Comparison of ENCODE assay signal across 12 cellular contexts in genomic region chr1:111503585-111504060, GRCh38. TPM values are rescaled to one million over a fixed set of nuclear protein-coding genes. Genes with fewer than 3 reads are reported as not detected.
DNase-seq lines count a peak whose midpoint lies in the region; ATAC-seq and TF ChIP-seq lines count a peak whose summit lies in the region.
"Had no signal": no experiment of that assay in that cellular context is flagged by ENCODE, and none has a peak within 500 bp of the region (broad histone marks: within the 10 kb centered on the region; RNA-seq: fewer than 3 reads in every experiment).

Gene ADORA3, minus strand, starts transcription at chr1:111503633. Its CDS starts 279 bp downstream, at chr1:111503354.
Gene TMIGD3, minus strand, starts transcription at chr1:111503633. Its CDS starts 279 bp downstream, at chr1:111503354.

- H3K4me1 ChIP-seq in DND-41 (ENCODE audit: insufficient read depth, low read length) (peaks cover 33% of the 10 kb centered on the region), adrenal gland (replicated peaks in 1 of 2) (peaks cover 15 to 23% of the 10 kb centered on the region in 2 donors), neutrophil (ENCODE audit: control insufficient read depth in 1 of 2, insufficient read depth in 1 of 2, low read depth in 1 of 2, low read length in 1 of 2) (peaks cover 58 to 61% of the 10 kb centered on the region in 2 experiments)

- H3K9me3 ChIP-seq in DND-41 (ENCODE audit: insufficient read depth, low read length, severe bottlenecking): no peaks in the 10 kb centered on the region
- no peaks in the 10 kb centered on the region for H3K9me3 ChIP-seq in adrenal gland (replicated peaks in 1 of 3)
- no peaks in the 10 kb centered on the region for H3K9me3 ChIP-seq in neutrophil

- ATAC-seq in DND-41 (ENCODE audit: insufficient read depth, low read depth) (peak; percentile 32), HG03097 (IDR thresholded peaks at IDR 0.05; ENCODE audit: low FRiP score, unreplicated experiment) (no peak), GM18519 (IDR thresholded peaks at IDR 0.05; ENCODE audit: low FRiP score, unreplicated experiment) (no peak)
- ATAC-seq: left colon had no signal

- no peak within 1 kb of the TSS for H3K9ac ChIP-seq in DND-41 (ENCODE audit: low read depth, low read length)

- peak within 1 kb of the TSS; percentile 35 for H3K4me2 ChIP-seq in DND-41 (ENCODE audit: insufficient read depth, low read length)

- intact Hi-C loops in adrenal gland (cut with DNase I): loop anchor here in 1 of 2 donors (10.0 kb wide), 1 partner anchor 251 kb away; the partner anchor contains the start of gene DDX20

- peak within 1 kb of the TSS; percentile 53 for H2AFZ ChIP-seq in DND-41 (ENCODE audit: low read depth, low read length)

- WGBS in adrenal gland, 4 donors: 55 to 74% (median 64%) methylated on average over 4 of the region's 4 CpGs

- peak in 1 of 2 donors; percentile 42 for TF ChIP-seq POLR2A in adrenal gland (IDR thresholded peaks at IDR 0.05)

- H3K36me3 ChIP-seq in DND-41 (ENCODE audit: insufficient read depth, low read length): no peaks in the 10 kb centered on the region
- no peaks in the 10 kb centered on the region for H3K36me3 ChIP-seq in adrenal gland (replicated peaks in 1 of 2)
- no peaks in the 10 kb centered on the region for H3K36me3 ChIP-seq in neutrophil

- H3K4me3 ChIP-seq in DND-41 (ENCODE audit: low read depth in 1 of 2, low read length in 2 of 2) (0 out of 4 replicates have a peak within 1 kb of the TSS, but pooled peaks of 1 of the 2 experiments have one; percentile 2), adrenal gland (peak within 1 kb of the TSS in 1 of 4 donors; percentile 38), neutrophil (ENCODE audit: low read depth in 1 of 2, low read length in 1 of 2) (peak within 1 kb of the TSS; percentile 12 to 63)
- H3K4me3 ChIP-seq: SK-N-MC had no signal

- H3K27ac ChIP-seq in DND-41 (ENCODE audit: low read length) (peak within 1 kb of the TSS; percentile 47), adrenal gland (peak within 1 kb of the TSS in 3 of 5 donors; percentile 24 to 65 (median 65)), neutrophil (peak within 1 kb of the TSS; percentile 100)
- H3K27ac ChIP-seq: SK-N-MC had no signal

- peak; percentile 56 for DNase-seq in DND-41
- DNase-seq in Kasumi-1 (lab: John Stamatoyannopoulos, UW): peak; percentile 80 to 85
- peak in 3 of 7 donors; percentile 32 to 43 (median 43) for DNase-seq in adrenal gland
- no peak for DNase-seq in DMS 273 (lab: John Stamatoyannopoulos, UW; ENCODE audit: unreplicated experiment)
- no peak for DNase-seq in SW 1271 (lab: John Stamatoyannopoulos, UW)
- DNase-seq: left colon; NCI-H187; stimulated activated CD4-positive, alpha-beta T cell treated with anti-CD3 and anti-CD28 coated beads, Interleukin-15, amount 100 ng/mL, for 24 hours had no signal

- no peaks in the 10 kb centered on the region for H4K20me1 ChIP-seq in DND-41 (ENCODE audit: insufficient read depth, low read length)

- no peak for TF ChIP-seq CTCF in DND-41 (IDR thresholded peaks at IDR 0.05; ENCODE audit: borderline replicate concordance, extremely low read depth, low read length, poor library complexity, severe bottlenecking)
- TF ChIP-seq CTCF in adrenal gland (IDR thresholded peaks at IDR 0.05): no peak
- TF ChIP-seq CTCF in neutrophil (IDR thresholded peaks at IDR 0.05): no peak

- H3K27me3 ChIP-seq in DND-41 (ENCODE audit: insufficient read depth, low read length, poor library complexity) (no peaks in the 10 kb centered on the region), adrenal gland (no peaks in the 10 kb centered on the region), neutrophil (no peaks in the 10 kb centered on the region)

- H3K79me2 ChIP-seq in DND-41 (ENCODE audit: insufficient read depth, low read length): no peaks in the 10 kb centered on the region

RNA-seq across cellular contexts. Expression of gene ADORA3, which starts in this region (rescaled TPM):
- total RNA-seq in adrenal gland: 10 to 100 TPM in 7 of 8 donors, 1 to 10 TPM in 1; 7.5 to 51.0 (median 21.1) TPM
- 10 to 100 TPM in 2 of 3 donors, 1 to 10 TPM in 1; 9.6 to 15.6 (median 10.1) TPM for polyA plus RNA-seq in adrenal gland

RNA-seq across cellular contexts. Expression of gene TMIGD3, which starts in this region (rescaled TPM):
- total RNA-seq in adrenal gland: 10 to 100 TPM; 15.9 to 53.1 (median 26.3) TPM
- polyA plus RNA-seq in adrenal gland: 10 to 100 TPM; 15.8 to 53.8 (median 24.1) TPM

Comparison
In these comparisons a context has a peak if more than half of its experiments do, and no peak if none do; other contexts are left out.
1. DNase-seq: peak in DND-41 (single experiment) and Kasumi-1 (2 of 2); none in DMS 273 (single experiment) and SW 1271 (0 of 2).
2. H3K27ac ChIP-seq: peak in every context shown above with its lines; median percentile 100 in neutrophil; 65 in adrenal gland; 47 in DND-41.